In the genomic region with DNA sequence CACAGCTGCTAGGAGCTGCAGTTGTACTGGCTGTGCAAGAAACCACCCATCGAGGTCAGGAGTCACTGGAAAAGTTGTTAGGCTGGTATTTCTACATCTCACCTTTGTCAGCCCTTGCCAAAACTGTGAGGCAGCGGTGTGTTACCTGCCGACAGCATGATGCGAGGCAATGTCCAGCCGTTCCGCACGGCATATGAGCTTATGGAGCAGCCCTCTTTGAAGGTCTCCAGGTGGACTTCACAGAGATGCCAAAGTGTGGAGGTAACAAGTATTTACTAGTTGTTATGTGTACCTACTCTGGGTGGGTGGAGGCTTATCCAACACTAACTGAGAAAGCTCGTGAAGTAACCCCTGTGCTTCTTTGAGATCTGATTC, we compare ENCODE assay signal across 13 cellular contexts. TPM values are rescaled to one million over a fixed set of nuclear protein-coding genes. Genes with fewer than 3 reads are reported as not detected.
DNase-seq lines count a peak whose midpoint lies in the region; ATAC-seq and TF ChIP-seq lines count a peak whose summit lies in the region.
"Not testable (repeated sequence)": the region's sequence is repeated elsewhere in the genome, so short reads cannot be mapped to it uniquely, and the experiment has no call there.
"Had no signal": no experiment of that assay in that cellular context is flagged by ENCODE, and none has a peak within 500 bp of the region (broad histone marks: within the 10 kb centered on the region; RNA-seq: fewer than 3 reads in every experiment).

No MANE protein-coding gene starts in this region.

- peaks cover 21% of the 10 kb centered on the region for H3K4me1 ChIP-seq in Caco-2
- H3K4me1 ChIP-seq in PC-3 (ENCODE audit: insufficient read depth, low read length); thyroid gland: not testable (repeated sequence)
- H3K4me1 ChIP-seq in body of pancreas, result peaks cover 10% of the 10 kb centered on the region

- H3K4me3 Mint-ChIP-seq in Caco-2 (ENCODE audit: unreplicated experiment), result peak overlapping the region; percentile 42
- not testable (repeated sequence) for H3K4me3 Mint-ChIP-seq in progenitor cell of endocrine pancreas (ENCODE audit: low read depth)

- H3K27ac ChIP-seq in PC-3 (ENCODE audit: low read length); thyroid gland: not testable (repeated sequence)
- peak overlapping the region in 1 of 4 donors; percentile 66 for H3K27ac ChIP-seq in body of pancreas

- intact Hi-C loops in Caco-2 (cut with micrococcal nuclease; ENCODE audit: unreplicated experiment); PC-3 (cut with micrococcal nuclease); body of pancreas (cut with DNase I); thyroid gland (cut with DNase I): not testable (repeated sequence)

- H3K9me3 ChIP-seq in Caco-2; PC-3 (ENCODE audit: low read length); body of pancreas; thyroid gland: not testable (repeated sequence)

- H4K20me1 ChIP-seq in PC-3 (ENCODE audit: low read length), result not testable (repeated sequence)

- H3K36me3 Mint-ChIP-seq in Caco-2 (ENCODE audit: insufficient read depth, unreplicated experiment); progenitor cell of endocrine pancreas (ENCODE audit: insufficient read depth): not testable (repeated sequence)

- not testable (repeated sequence) for H3K9me2 ChIP-seq in PC-3 (replicated peaks; ENCODE audit: low read length)

- CTCF ChIA-PET in Caco-2 (lab: Charles Lee), result interaction anchor here (2.3 kb wide), 1 partner anchor 9 kb away, joined by 10 read pairs; no protein-coding TSS in a partner anchor
- CTCF ChIA-PET in PC-3 (lab: Charles Lee), result interaction anchor here (0.7 kb wide), 1 partner anchor 10 kb away, joined by 3 read pairs; no protein-coding TSS in a partner anchor

- not testable (repeated sequence) for H3K27me3 Mint-ChIP-seq in Caco-2 (ENCODE audit: insufficient read depth, unreplicated experiment); progenitor cell of endocrine pancreas

- not testable (repeated sequence) for H2AFZ ChIP-seq in PC-3 (ENCODE audit: low read length)

- not testable (repeated sequence) for H3K79me2 ChIP-seq in PC-3 (ENCODE audit: low read length)

- DNase-seq in Caco-2, result peak in 1 of 2 experiments; percentile 55
- peak; percentile 64 for DNase-seq in DMS53 (lab: John Stamatoyannopoulos, UW)
- DNase-seq in PC-3, result peak; percentile 19
- DNase-seq in body of pancreas, result peak; percentile 25 to 54 (median 46)
- not testable (repeated sequence) for DNase-seq in progenitor cell of endocrine pancreas (ENCODE audit: low spot score, unreplicated experiment)
- peak; percentile 62 to 68 for DNase-seq in thyroid gland

- not testable (repeated sequence) for H3K4me3 ChIP-seq in Caco-2 (ENCODE audit: low read depth, low read length); PC-3 (ENCODE audit: low read length); body of pancreas; thyroid gland (replicated peaks in 1 of 3)

- H3K36me3 ChIP-seq in Caco-2 (ENCODE audit: control insufficient read depth, insufficient read depth, low read length); PC-3 (ENCODE audit: low read depth, low read length); body of pancreas (replicated peaks in 1 of 2; ENCODE audit: insufficient read depth in 1 of 2, low read depth in 2 of 2); thyroid gland: not testable (repeated sequence)

- WGBS in body of pancreas, 2 donors, result 26 to 27% methylated on average over 3 to 8 of the region's 8 CpGs
- WGBS in thyroid gland, 2 donors, result 19 to 40% methylated on average over 8 of the region's 8 CpGs

- not testable (repeated sequence) for H3K9me3 Mint-ChIP-seq in Caco-2 (ENCODE audit: unreplicated experiment); progenitor cell of endocrine pancreas (ENCODE audit: low read depth)

- H3K27ac Mint-ChIP-seq in Caco-2 (ENCODE audit: unreplicated experiment), result peak overlapping the region; percentile 84
- H3K27ac Mint-ChIP-seq in progenitor cell of endocrine pancreas, result peak overlapping the region; percentile 83

- ATAC-seq in PC-3, body of pancreas: not testable (repeated sequence)

- not testable (repeated sequence) for TF ChIP-seq CTCF in Caco-2 (IDR thresholded peaks at IDR 0.05; ENCODE audit: insufficient read depth in 1 of 2, low read depth in 1 of 2, low read length in 1 of 2, severe bottlenecking in 1 of 2, unreplicated experiment in 1 of 2); PC-3 (conservative IDR thresholded peaks at IDR 0.05; ENCODE audit: low read depth, low read length); body of pancreas (IDR thresholded peaks at IDR 0.05); progenitor cell of endocrine pancreas (IDR thresholded peaks at IDR 0.05; ENCODE audit: unreplicated experiment); thyroid gland (IDR thresholded peaks at IDR 0.05)

- not testable (repeated sequence) for H3K4me2 ChIP-seq in PC-3 (ENCODE audit: low read length)

- H3K27me3 ChIP-seq in Caco-2 (replicated peaks; ENCODE audit: control insufficient read depth, insufficient read depth, low read length); PC-3 (ENCODE audit: low read length); body of pancreas; thyroid gland: not testable (repeated sequence)

- POLR2A ChIA-PET in Caco-2 (lab: Charles Lee), result interaction anchor here (0.6 kb wide), 2 partner anchors 10 to 103 kb away, joined by 3 to 8 read pairs; no protein-coding TSS in a partner anchor
- POLR2A ChIA-PET in PC-3 (lab: Charles Lee; ENCODE audit: unreplicated experiment), result not testable (repeated sequence)

- peaks cover 40% of the 10 kb centered on the region for H3K4me1 Mint-ChIP-seq in Caco-2 (ENCODE audit: low read depth, unreplicated experiment)
- H3K4me1 Mint-ChIP-seq in progenitor cell of endocrine pancreas (ENCODE audit: low read depth), result peaks cover 26% of the 10 kb centered on the region

- BruUV-seq in Caco-2 (replicated peaks; lab: Mats Ljungman, UMichigan); PC-3 (replicated peaks; lab: Mats Ljungman, UMichigan): not testable (repeated sequence)

- TF ChIP-seq POLR2A in body of pancreas (IDR thresholded peaks at IDR 0.05); thyroid gland (IDR thresholded peaks at IDR 0.05): not testable (repeated sequence)

- H3K9ac ChIP-seq in PC-3 (ENCODE audit: low read length), result not testable (repeated sequence)

- not testable (repeated sequence) for H3F3A ChIP-seq in PC-3 (ENCODE audit: low read length, unreplicated experiment)

RNA-seq across cellular contexts. Expression of a gene that starts 6.9 kb away (rescaled TPM):
- total RNA-seq in Caco-2 (2022) (not detected in 2 replicates), PC-3 (2014; rRNA removed) (not detected in 2 replicates), body of pancreas (not detected), progenitor cell of endocrine pancreas (not detected in 2 replicates), thyroid gland (not detected)
- total RNA-seq: A172; B cell; CD4-positive, alpha-beta T cell; CD8-positive, alpha-beta T cell; Daoy; G401; GM12878 had no signal

RNA-seq across cellular contexts. Expression of a gene that starts 24.2 kb away (rescaled TPM):
- not detected in 2 replicates for total RNA-seq in Caco-2 (2022)
- total RNA-seq in PC-3 (2014; rRNA removed), result not detected in 2 replicates
- not detected for total RNA-seq in body of pancreas
- 0.41 TPM in 1 of 2 replicates, not detected in the other for total RNA-seq in progenitor cell of endocrine pancreas
- not detected for total RNA-seq in thyroid gland
- total RNA-seq: A172; B cell; CD4-positive, alpha-beta T cell; CD8-positive, alpha-beta T cell; Daoy; G401; GM12878 had no signal

RNA-seq across cellular contexts. Expression of a gene that starts 41.3 kb away (rescaled TPM):
- total RNA-seq in Caco-2 (2022) (not detected in 2 replicates), PC-3 (2014; rRNA removed) (not detected in 2 replicates), body of pancreas (1 to 10 TPM in 1 of 2 donors, not detected in 1; 3.0 TPM), progenitor cell of endocrine pancreas (0.26 and 0.53 TPM in 2 replicates), thyroid gland (under 1 TPM in 1 of 4 donors, not detected in 3; 0.54 TPM)
- total RNA-seq: A172; CD8-positive, alpha-beta T cell; Daoy; G401 had no signal

RNA-seq across cellular contexts. Expression of a gene that starts 51.7 kb away (rescaled TPM):
- total RNA-seq in Caco-2 (2022) (not detected in 2 replicates), PC-3 (2014; rRNA removed) (not detected in 2 replicates), body of pancreas (not detected), progenitor cell of endocrine pancreas (0.24 TPM in 1 of 2 replicates, not detected in the other), thyroid gland (under 1 TPM in 1 of 4 donors, not detected in 3; 0.49 TPM)
- total RNA-seq: A172; CD4-positive, alpha-beta T cell; Daoy; G401 had no signal
